In the genomic region with DNA sequence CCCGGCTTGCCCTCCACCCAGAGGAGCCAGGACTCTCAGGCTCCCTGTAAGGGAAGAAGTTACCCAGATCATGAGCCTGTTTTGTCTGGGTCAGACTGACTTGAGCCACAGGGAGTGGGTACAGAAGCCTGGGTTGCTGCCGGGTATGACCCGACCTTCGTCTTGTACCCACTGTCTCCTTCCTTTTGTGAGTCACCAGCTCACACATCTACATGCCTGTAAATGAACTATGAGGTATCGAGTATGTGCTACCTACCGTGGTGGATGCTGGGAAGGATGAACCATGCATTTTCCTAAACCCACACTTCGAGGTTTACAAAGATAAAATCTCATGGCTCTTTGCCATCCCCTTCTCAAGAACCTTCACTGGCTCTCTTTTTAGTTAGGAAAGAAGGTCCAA, we compare ENCODE assay signal across 1 cellular context.
TF ChIP-seq lines count a peak whose summit lies in the region.

No MANE protein-coding gene starts in this region.

TF ChIP-seq in GM23338, 12 proteins besides CTCF, POLR2A, EP300 and RAD21 (continued from another document):
- TF ChIP-seq, protein P1, sequence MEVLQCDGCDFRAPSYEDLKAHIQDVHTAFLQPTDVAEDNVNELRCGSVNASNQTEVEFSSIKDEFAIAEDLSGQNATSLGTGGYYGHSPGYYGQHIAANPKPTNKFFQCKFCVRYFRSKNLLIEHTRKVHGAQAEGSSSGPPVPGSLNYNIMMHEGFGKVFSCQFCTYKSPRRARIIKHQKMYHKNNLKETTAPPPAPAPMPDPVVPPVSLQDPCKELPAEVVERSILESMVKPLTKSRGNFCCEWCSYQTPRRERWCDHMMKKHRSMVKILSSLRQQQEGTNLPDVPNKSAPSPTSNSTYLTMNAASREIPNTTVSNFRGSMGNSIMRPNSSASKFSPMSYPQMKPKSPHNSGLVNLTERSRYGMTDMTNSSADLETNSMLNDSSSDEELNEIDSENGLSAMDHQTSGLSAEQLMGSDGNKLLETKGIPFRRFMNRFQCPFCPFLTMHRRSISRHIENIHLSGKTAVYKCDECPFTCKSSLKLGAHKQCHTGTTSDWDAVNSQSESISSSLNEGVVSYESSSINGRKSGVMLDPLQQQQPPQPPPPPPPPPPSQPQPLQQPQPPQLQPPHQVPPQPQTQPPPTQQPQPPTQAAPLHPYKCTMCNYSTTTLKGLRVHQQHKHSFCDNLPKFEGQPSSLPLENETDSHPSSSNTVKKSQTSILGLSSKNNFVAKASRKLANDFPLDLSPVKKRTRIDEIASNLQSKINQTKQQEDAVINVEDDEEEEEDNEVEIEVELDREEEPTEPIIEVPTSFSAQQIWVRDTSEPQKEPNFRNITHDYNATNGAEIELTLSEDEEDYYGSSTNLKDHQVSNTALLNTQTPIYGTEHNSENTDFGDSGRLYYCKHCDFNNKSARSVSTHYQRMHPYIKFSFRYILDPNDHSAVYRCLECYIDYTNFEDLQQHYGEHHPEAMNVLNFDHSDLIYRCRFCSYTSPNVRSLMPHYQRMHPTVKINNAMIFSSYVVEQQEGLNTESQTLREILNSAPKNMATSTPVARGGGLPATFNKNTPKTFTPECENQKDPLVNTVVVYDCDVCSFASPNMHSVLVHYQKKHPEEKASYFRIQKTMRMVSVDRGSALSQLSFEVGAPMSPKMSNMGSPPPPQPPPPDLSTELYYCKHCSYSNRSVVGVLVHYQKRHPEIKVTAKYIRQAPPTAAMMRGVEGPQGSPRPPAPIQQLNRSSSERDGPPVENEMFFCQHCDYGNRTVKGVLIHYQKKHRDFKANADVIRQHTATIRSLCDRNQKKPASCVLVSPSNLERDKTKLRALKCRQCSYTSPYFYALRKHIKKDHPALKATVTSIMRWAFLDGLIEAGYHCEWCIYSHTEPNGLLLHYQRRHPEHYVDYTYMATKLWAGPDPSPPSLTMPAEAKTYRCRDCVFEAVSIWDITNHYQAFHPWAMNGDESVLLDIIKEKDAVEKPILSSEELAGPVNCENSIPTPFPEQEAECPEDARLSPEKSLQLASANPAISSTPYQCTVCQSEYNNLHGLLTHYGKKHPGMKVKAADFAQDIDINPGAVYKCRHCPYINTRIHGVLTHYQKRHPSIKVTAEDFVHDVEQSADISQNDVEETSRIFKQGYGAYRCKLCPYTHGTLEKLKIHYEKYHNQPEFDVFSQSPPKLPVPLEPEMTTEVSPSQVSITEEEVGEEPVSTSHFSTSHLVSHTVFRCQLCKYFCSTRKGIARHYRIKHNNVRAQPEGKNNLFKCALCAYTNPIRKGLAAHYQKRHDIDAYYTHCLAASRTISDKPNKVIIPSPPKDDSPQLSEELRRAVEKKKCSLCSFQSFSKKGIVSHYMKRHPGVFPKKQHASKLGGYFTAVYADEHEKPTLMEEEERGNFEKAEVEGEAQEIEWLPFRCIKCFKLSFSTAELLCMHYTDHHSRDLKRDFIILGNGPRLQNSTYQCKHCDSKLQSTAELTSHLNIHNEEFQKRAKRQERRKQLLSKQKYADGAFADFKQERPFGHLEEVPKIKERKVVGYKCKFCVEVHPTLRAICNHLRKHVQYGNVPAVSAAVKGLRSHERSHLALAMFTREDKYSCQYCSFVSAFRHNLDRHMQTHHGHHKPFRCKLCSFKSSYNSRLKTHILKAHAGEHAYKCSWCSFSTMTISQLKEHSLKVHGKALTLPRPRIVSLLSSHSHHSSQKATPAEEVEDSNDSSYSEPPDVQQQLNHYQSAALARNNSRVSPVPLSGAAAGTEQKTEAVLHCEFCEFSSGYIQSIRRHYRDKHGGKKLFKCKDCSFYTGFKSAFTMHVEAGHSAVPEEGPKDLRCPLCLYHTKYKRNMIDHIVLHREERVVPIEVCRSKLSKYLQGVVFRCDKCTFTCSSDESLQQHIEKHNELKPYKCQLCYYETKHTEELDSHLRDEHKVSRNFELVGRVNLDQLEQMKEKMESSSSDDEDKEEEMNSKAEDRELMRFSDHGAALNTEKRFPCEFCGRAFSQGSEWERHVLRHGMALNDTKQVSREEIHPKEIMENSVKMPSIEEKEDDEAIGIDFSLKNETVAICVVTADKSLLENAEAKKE (CRISPR knock-in tag; IDR thresholded peaks at IDR 0.05), result no peak
- TF ChIP-seq ZNF331 (CRISPR knock-in tag; IDR thresholded peaks at IDR 0.05; ENCODE audit: low read depth), result no peak
- TF ChIP-seq, protein P2, sequence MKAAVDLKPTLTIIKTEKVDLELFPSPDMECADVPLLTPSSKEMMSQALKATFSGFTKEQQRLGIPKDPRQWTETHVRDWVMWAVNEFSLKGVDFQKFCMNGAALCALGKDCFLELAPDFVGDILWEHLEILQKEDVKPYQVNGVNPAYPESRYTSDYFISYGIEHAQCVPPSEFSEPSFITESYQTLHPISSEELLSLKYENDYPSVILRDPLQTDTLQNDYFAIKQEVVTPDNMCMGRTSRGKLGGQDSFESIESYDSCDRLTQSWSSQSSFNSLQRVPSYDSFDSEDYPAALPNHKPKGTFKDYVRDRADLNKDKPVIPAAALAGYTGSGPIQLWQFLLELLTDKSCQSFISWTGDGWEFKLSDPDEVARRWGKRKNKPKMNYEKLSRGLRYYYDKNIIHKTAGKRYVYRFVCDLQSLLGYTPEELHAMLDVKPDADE (IDR thresholded peaks at IDR 0.05), result no peak
